1 cellular context compared by ENCODE assay signal in genomic region chrX:23667239-23668177, GRCh38.
TF ChIP-seq lines count a peak whose summit lies in the region.

Gene PRDX4, plus strand, starts transcription at chrX:23667493. Its CDS starts 78 bp downstream, at chrX:23667571.

TF ChIP-seq in HCT116, 20 proteins besides CTCF, POLR2A, EP300 and RAD21 (continued from another document):
- no peak for TF ChIP-seq REST (IDR thresholded peaks at IDR 0.05; ENCODE audit: low read depth)
